In genomic region chr3:183161552-183162345, GRCh38 we compare ENCODE assay signal across 8 cellular contexts. TPM values are rescaled to one million over a fixed set of nuclear protein-coding genes. Genes with fewer than 3 reads are reported as not detected.
DNase-seq lines count a peak whose midpoint lies in the region; ATAC-seq, FAIRE-seq and TF ChIP-seq lines count a peak whose summit lies in the region.

No MANE protein-coding gene starts in this region.

- peak overlapping the region in 1 of 2 experiments; percentile 47; a peak in 1 of 4 replicates for H3K9ac ChIP-seq in K562 (ENCODE audit: insufficient read depth in 1 of 2, low read depth in 2 of 2, low read length in 2 of 2)

- no peak for TF ChIP-seq EP300 in K562 (IDR thresholded peaks at IDR 0.05; ENCODE audit: low read length)

- no peaks in the 10 kb centered on the region for H3K36me3 ChIP-seq in K562 (ENCODE audit: control insufficient read depth, insufficient read depth, low read length)

- TSS peak; percentile 34 for BruUV-seq in K562 (replicated peaks; lab: Mats Ljungman, UMichigan)

- H2AFZ ChIP-seq in K562 (ENCODE audit: low read depth, low read length): peak overlapping the region; percentile 94

- H3K9me1 ChIP-seq in K562 (ENCODE audit: control insufficient read depth, insufficient read depth, low read length): no peaks in the 10 kb centered on the region

- ATAC-seq in GM18498 (IDR thresholded peaks at IDR 0.05; ENCODE audit: unreplicated experiment): peak; percentile 73
- peak; percentile 69 for ATAC-seq in GM21367 (IDR thresholded peaks at IDR 0.05; ENCODE audit: unreplicated experiment)
- ATAC-seq in HG03565 (IDR thresholded peaks at IDR 0.05; ENCODE audit: unreplicated experiment): peak; percentile 65
- ATAC-seq in K562: no peak

- POLR2A ChIA-PET in K562 (lab: Yijun Ruan, JAX): interaction anchor here (0.6 to 1.2 kb wide), 3 partner anchors 23 to 286 kb away, joined by 3 read pairs; no protein-coding TSS in a partner anchor

- in situ Hi-C loops in K562 (cut with MboI): no loop called here

- H3K79me2 ChIP-seq in K562 (ENCODE audit: control insufficient read depth, insufficient read depth, low read length): no peaks in the 10 kb centered on the region

- no peaks in the 10 kb centered on the region; a peak in 1 of 5 replicates for H3K27me3 ChIP-seq in K562 (ENCODE audit: control insufficient read depth in 2 of 2, insufficient read depth in 2 of 2, low read length in 2 of 2)

- H4K20me1 ChIP-seq in K562 (replicated peaks; ENCODE audit: control insufficient read depth, insufficient read depth, low read length): no peaks in the 10 kb centered on the region

- no peak for FAIRE-seq in K562 (lab: Jason Lieb, UNC)

- no peak for TF ChIP-seq POLR2A in K562 (conservative IDR thresholded peaks at IDR 0.05)

- peak overlapping the region; percentile 70 for H3K4me2 ChIP-seq in K562 (ENCODE audit: insufficient read depth, low read length)

- peak overlapping the region; percentile 54 for H3K4me3 ChIP-seq in K562

- DNase-seq in K562 (ENCODE audit: extremely low read depth in 1 of 4, low spot score in 3 of 4) (no peak), medulla oblongata (ENCODE audit: extremely low spot score) (peak; percentile 16), KG1 (lab: John Stamatoyannopoulos, UW) (no peak), RKO (ENCODE audit: low spot score) (no peak)
- DNase-seq in stimulated activated CD4-positive, alpha-beta T cell treated with anti-CD3 and anti-CD28 coated beads, Interleukin-4, amount 100 ng/mL, for 4 hours: no peak

- no peak for TF ChIP-seq RAD21 in K562 (CRISPR knock-in tag; conservative IDR thresholded peaks at IDR 0.05 in 1 of 2, IDR thresholded peaks at IDR 0.05 in 1 of 2)

- H3K4me1 ChIP-seq in K562 (replicated peaks in 1 of 2; ENCODE audit: control insufficient read depth in 2 of 2, insufficient read depth in 2 of 2, low read length in 2 of 2): peaks cover 0 to 11% of the 10 kb centered on the region in 2 experiments; a peak in 3 of 5 replicates

- TF ChIP-seq CTCF in K562 (IDR thresholded peaks at IDR 0.05 in 2 of 3, conservative IDR thresholded peaks at IDR 0.05 in 1 of 3; ENCODE audit: insufficient read depth in 2 of 3, low read depth in 1 of 3, low read length in 3 of 3): no peak

- no peaks in the 10 kb centered on the region for H3K9me3 ChIP-seq in K562 (replicated peaks; ENCODE audit: control insufficient read depth, insufficient read depth, low read depth, low read length)

- H3K27ac ChIP-seq in K562 (ENCODE audit: extremely low read depth, low read depth, low read length): no peak overlapping the region

- CTCF ChIA-PET in K562 (lab: Yijun Ruan, JAX; ENCODE audit: low intra/inter-chr PET ratio): interaction anchor here (0.7 kb wide), 1 partner anchor 224 kb away, joined by 3 read pairs; no protein-coding TSS in a partner anchor

- WGBS in K562 (ENCODE audit: insufficient coverage, low coverage, missing lambda C conversion rate): 57% methylated on average over 25 of the region's 25 CpGs

- intact Hi-C loops in K562 (cut with micrococcal nuclease): no loop called here

TF ChIP-seq in K562, 482 proteins besides CTCF, POLR2A, EP300 and RAD21 (continues in another document):
- TF ChIP-seq PHTF2 (CRISPR knock-in tag; IDR thresholded peaks at IDR 0.05) (no peak), ZNF140 (CRISPR knock-in tag; IDR thresholded peaks at IDR 0.05) (no peak), XRCC3 (IDR thresholded peaks at IDR 0.05) (no peak), VEZF1 (CRISPR knock-in tag; IDR thresholded peaks at IDR 0.05) (no peak), ID3 (CRISPR knock-in tag; IDR thresholded peaks at IDR 0.05) (no peak), ID3 (tag; IDR thresholded peaks at IDR 0.05) (no peak), CXXC5 (CRISPR knock-in tag; IDR thresholded peaks at IDR 0.05) (no peak), PML (IDR thresholded peaks at IDR 0.05; ENCODE audit: low read length) (no peak), HNRNPK (IDR thresholded peaks at IDR 0.05; ENCODE audit: low read depth, low read length, poor library complexity, severe bottlenecking) (no peak), NFIX (CRISPR knock-in tag; IDR thresholded peaks at IDR 0.05; ENCODE audit: low read depth) (no peak), CEBPG (CRISPR knock-in tag; IDR thresholded peaks at IDR 0.05) (peak; percentile 35; the same call in 1 of the 2 replicates), CEBPG (tag; conservative IDR thresholded peaks at IDR 0.05 in 1 of 2, IDR thresholded peaks at IDR 0.05 in 1 of 2) (no peak)
- TF ChIP-seq, protein P1, sequence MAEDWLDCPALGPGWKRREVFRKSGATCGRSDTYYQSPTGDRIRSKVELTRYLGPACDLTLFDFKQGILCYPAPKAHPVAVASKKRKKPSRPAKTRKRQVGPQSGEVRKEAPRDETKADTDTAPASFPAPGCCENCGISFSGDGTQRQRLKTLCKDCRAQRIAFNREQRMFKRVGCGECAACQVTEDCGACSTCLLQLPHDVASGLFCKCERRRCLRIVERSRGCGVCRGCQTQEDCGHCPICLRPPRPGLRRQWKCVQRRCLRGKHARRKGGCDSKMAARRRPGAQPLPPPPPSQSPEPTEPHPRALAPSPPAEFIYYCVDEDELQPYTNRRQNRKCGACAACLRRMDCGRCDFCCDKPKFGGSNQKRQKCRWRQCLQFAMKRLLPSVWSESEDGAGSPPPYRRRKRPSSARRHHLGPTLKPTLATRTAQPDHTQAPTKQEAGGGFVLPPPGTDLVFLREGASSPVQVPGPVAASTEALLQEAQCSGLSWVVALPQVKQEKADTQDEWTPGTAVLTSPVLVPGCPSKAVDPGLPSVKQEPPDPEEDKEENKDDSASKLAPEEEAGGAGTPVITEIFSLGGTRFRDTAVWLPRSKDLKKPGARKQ (CRISPR knock-in tag; IDR thresholded peaks at IDR 0.05): no peak
- TF ChIP-seq, protein P2, sequence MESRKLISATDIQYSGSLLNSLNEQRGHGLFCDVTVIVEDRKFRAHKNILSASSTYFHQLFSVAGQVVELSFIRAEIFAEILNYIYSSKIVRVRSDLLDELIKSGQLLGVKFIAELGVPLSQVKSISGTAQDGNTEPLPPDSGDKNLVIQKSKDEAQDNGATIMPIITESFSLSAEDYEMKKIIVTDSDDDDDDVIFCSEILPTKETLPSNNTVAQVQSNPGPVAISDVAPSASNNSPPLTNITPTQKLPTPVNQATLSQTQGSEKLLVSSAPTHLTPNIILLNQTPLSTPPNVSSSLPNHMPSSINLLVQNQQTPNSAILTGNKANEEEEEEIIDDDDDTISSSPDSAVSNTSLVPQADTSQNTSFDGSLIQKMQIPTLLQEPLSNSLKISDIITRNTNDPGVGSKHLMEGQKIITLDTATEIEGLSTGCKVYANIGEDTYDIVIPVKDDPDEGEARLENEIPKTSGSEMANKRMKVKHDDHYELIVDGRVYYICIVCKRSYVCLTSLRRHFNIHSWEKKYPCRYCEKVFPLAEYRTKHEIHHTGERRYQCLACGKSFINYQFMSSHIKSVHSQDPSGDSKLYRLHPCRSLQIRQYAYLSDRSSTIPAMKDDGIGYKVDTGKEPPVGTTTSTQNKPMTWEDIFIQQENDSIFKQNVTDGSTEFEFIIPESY (CRISPR knock-in tag; IDR thresholded peaks at IDR 0.05): peak; percentile 96
- TF ChIP-seq, protein P3, sequence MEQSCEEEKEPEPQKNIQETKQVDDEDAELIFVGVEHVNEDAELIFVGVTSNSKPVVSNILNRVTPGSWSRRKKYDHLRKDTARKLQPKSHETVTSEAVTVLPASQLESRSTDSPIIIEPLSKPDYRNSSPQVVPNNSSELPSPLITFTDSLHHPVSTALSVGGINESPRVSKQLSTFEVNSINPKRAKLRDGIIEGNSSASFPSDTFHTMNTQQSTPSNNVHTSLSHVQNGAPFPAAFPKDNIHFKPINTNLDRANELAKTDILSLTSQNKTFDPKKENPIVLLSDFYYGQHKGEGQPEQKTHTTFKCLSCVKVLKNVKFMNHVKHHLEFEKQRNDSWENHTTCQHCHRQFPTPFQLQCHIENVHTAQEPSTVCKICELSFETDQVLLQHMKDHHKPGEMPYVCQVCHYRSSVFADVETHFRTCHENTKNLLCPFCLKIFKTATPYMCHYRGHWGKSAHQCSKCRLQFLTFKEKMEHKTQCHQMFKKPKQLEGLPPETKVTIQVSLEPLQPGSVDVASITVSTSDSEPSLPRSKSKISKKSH (CRISPR knock-in tag; IDR thresholded peaks at IDR 0.05): no peak

RNA-seq across cellular contexts. Expression of gene LAMP3, which starts 0.8 kb away (rescaled TPM):
- 0.37 and 0.84 TPM in 2 replicates for total RNA-seq in K562 (2011; cell fraction: chromatin; rRNA removed; ENCODE audit: low replicate concordance)
- total RNA-seq in K562 (2011; cell fraction: nucleolus; rRNA removed): 0.17 and 0.26 TPM in 2 replicates
- total RNA-seq in K562 (2011; cell fraction: nucleoplasm; rRNA removed): 0.31 and 0.44 TPM in 2 replicates
- total RNA-seq in K562 (2014; rRNA removed) (0.27 and 0.57 TPM in 2 replicates), K562 (2014; rRNA removed; fragmentation: Illumina TruSeq; extraction: Trizol) (0.67 and 0.91 TPM in 2 replicates), K562 (2015; rRNA removed; fragmentation: Illumina TruSeq; extraction: Trizol) (0.33 and 0.34 TPM in 2 replicates), K562 (2021) (0.65 and 0.82 TPM in 2 replicates)
- polyA plus RNA-seq in K562 (2011; rRNA removed) (0.35 and 0.51 TPM in 2 replicates), K562 (2014; fragmentation: Illumina TruSeq; extraction: Trizol) (1.5 and 1.8 TPM in 2 replicates), K562 (2014; fragmentation: Nextera tagmentation; extraction: Ambion mirVana) (under 1 TPM; 0.50 to 0.59 TPM), K562 (2014; rRNA removed) (0.48 and 0.58 TPM in 2 replicates)
- 0.24 and 0.34 TPM in 2 replicates for polyA plus RNA-seq in K562 (2011; cell fraction: cytosol; rRNA removed)
- polyA plus RNA-seq in K562 (2011; cell fraction: nucleus; rRNA removed): 0.23 and 0.29 TPM in 2 replicates
- 0.86 and 12.2 TPM in 2 replicates for polyA plus RNA-seq in K562 (2012)
- 0.32 and 0.75 TPM in 2 replicates for polyA minus RNA-seq in K562 (2011; rRNA and poly(A)+ RNA removed)
- polyA minus RNA-seq in K562 (2011; cell fraction: cytosol; rRNA and poly(A)+ RNA removed): not detected in 2 replicates
- 0.27 TPM in 1 of 2 replicates, not detected in the other for polyA minus RNA-seq in K562 (2011; cell fraction: nucleus; rRNA and poly(A)+ RNA removed)
